1 cellular context compared by ENCODE assay signal in the genomic region with DNA sequence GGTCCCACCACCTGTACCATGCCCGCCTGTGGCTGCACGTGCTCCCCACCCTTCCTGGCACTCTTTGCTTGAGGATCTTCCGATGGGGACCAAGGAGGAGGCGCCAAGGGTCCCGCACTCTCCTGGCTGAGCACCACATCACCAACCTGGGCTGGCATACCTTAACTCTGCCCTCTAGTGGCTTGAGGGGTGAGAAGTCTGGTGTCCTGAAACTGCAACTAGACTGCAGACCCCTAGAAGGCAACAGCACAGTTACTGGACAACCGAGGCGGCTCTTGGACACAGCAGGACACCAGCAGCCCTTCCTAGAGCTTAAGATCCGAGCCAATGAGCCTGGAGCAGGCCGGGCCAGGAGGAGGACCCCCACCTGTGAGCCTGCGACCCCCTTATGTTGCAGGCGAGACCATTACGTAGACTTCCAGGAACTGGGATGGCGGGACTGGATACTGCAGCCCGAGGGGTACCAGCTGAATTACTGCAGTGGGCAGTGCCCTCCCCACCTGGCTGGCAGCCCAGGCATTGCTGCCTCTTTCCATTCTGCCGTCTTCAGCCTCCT.
TF ChIP-seq lines count a peak whose summit lies in the region.

No MANE protein-coding gene starts in this region.

TF ChIP-seq in HepG2, 621 proteins besides CTCF, POLR2A, EP300 and RAD21 (continued from another document and continues in another):
- TF ChIP-seq FOXP4 (CRISPR knock-in tag; IDR thresholded peaks at IDR 0.05) (0 out of 2 replicates have a peak, but pooled peaks have one; percentile 20), FOXP1 (IDR thresholded peaks at IDR 0.05) (no peak), FOXP1 (CRISPR knock-in tag; IDR thresholded peaks at IDR 0.05) (no peak), NBN (conservative IDR thresholded peaks at IDR 0.05) (no peak), ZNF3 (CRISPR knock-in tag; IDR thresholded peaks at IDR 0.05) (no peak), ZNF878 (CRISPR knock-in tag; IDR thresholded peaks at IDR 0.05) (no peak), GABPB1 (CRISPR knock-in tag; IDR thresholded peaks at IDR 0.05) (no peak), HMGXB3 (CRISPR knock-in tag; IDR thresholded peaks at IDR 0.05; ENCODE audit: borderline replicate concordance) (no peak), CREB1 (IDR thresholded peaks at IDR 0.05) (no peak), CREB1 (CRISPR knock-in tag; IDR thresholded peaks at IDR 0.05) (no peak), HDAC6 (IDR thresholded peaks at IDR 0.05; ENCODE audit: low read depth, low read length) (no peak), MXD4 (CRISPR knock-in tag; IDR thresholded peaks at IDR 0.05) (0 out of 2 replicates have a peak, but pooled peaks have one; percentile 57), ZBTB49 (CRISPR knock-in tag; IDR thresholded peaks at IDR 0.05; ENCODE audit: borderline replicate concordance) (no peak), NFE2L1 (CRISPR knock-in tag; IDR thresholded peaks at IDR 0.05; ENCODE audit: borderline replicate concordance) (no peak), BCL6 (CRISPR knock-in tag; IDR thresholded peaks at IDR 0.05) (no peak; the same call in 1 of the 2 replicates), ZNF766 (CRISPR knock-in tag; IDR thresholded peaks at IDR 0.05; ENCODE audit: borderline replicate concordance) (no peak), ZSCAN30 (CRISPR knock-in tag; IDR thresholded peaks at IDR 0.05) (no peak), ZNF207 (IDR thresholded peaks at IDR 0.05; ENCODE audit: borderline replicate concordance) (no peak), SRF (IDR thresholded peaks at IDR 0.05; ENCODE audit: low read depth, low read length) (no peak), ZFP36L1 (CRISPR knock-in tag; IDR thresholded peaks at IDR 0.05) (no peak), MBD4 (IDR thresholded peaks at IDR 0.05; ENCODE audit: borderline replicate concordance, low read length) (no peak), IRX3 (CRISPR knock-in tag; IDR thresholded peaks at IDR 0.05; ENCODE audit: borderline replicate concordance, low read depth) (no peak), YY1 (IDR thresholded peaks at IDR 0.05; ENCODE audit: insufficient read depth, insufficient replicate concordance, low read depth, low read length) (no peak), XRCC5 (optimal IDR thresholded peaks at IDR 0.05; ENCODE audit: low read length) (peak; percentile 85), PTBP1 (IDR thresholded peaks at IDR 0.05; ENCODE audit: low read depth, low read length, poor library complexity, severe bottlenecking) (no peak), ZSCAN12 (CRISPR knock-in tag; IDR thresholded peaks at IDR 0.05) (no peak), ZNF768 (CRISPR knock-in tag; IDR thresholded peaks at IDR 0.05) (no peak), PAX8 (CRISPR knock-in tag; IDR thresholded peaks at IDR 0.05; ENCODE audit: borderline replicate concordance) (no peak), TSC22D2 (CRISPR knock-in tag; IDR thresholded peaks at IDR 0.05; ENCODE audit: borderline replicate concordance) (no peak), ZNF180 (CRISPR knock-in tag; IDR thresholded peaks at IDR 0.05; ENCODE audit: borderline replicate concordance, low read depth) (no peak), CAMTA2 (CRISPR knock-in tag; IDR thresholded peaks at IDR 0.05; ENCODE audit: borderline replicate concordance) (no peak), RARA (CRISPR knock-in tag; IDR thresholded peaks at IDR 0.05) (no peak), NCOA5 (CRISPR knock-in tag; IDR thresholded peaks at IDR 0.05) (no peak), HNRNPLL (IDR thresholded peaks at IDR 0.05; ENCODE audit: low read depth, low read length, poor library complexity, severe bottlenecking) (no peak)
- TF ChIP-seq, protein P1, sequence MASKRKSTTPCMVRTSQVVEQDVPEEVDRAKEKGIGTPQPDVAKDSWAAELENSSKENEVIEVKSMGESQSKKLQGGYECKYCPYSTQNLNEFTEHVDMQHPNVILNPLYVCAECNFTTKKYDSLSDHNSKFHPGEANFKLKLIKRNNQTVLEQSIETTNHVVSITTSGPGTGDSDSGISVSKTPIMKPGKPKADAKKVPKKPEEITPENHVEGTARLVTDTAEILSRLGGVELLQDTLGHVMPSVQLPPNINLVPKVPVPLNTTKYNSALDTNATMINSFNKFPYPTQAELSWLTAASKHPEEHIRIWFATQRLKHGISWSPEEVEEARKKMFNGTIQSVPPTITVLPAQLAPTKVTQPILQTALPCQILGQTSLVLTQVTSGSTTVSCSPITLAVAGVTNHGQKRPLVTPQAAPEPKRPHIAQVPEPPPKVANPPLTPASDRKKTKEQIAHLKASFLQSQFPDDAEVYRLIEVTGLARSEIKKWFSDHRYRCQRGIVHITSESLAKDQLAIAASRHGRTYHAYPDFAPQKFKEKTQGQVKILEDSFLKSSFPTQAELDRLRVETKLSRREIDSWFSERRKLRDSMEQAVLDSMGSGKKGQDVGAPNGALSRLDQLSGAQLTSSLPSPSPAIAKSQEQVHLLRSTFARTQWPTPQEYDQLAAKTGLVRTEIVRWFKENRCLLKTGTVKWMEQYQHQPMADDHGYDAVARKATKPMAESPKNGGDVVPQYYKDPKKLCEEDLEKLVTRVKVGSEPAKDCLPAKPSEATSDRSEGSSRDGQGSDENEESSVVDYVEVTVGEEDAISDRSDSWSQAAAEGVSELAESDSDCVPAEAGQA (IDR thresholded peaks at IDR 0.05; ENCODE audit: low read depth) = no peak
- TF ChIP-seq, protein P1 (CRISPR knock-in tag; IDR thresholded peaks at IDR 0.05; ENCODE audit: borderline replicate concordance) = no peak
- TF ChIP-seq, protein P2, sequence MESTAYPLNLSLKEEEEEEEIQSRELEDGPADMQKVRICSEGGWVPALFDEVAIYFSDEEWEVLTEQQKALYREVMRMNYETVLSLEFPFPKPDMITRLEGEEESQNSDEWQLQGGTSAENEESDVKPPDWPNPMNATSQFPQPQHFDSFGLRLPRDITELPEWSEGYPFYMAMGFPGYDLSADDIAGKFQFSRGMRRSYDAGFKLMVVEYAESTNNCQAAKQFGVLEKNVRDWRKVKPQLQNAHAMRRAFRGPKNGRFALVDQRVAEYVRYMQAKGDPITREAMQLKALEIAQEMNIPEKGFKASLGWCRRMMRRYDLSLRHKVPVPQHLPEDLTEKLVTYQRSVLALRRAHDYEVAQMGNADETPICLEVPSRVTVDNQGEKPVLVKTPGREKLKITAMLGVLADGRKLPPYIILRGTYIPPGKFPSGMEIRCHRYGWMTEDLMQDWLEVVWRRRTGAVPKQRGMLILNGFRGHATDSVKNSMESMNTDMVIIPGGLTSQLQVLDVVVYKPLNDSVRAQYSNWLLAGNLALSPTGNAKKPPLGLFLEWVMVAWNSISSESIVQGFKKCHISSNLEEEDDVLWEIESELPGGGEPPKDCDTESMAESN (CRISPR knock-in tag; conservative IDR thresholded peaks at IDR 0.05) = no peak
- TF ChIP-seq, protein P3, sequence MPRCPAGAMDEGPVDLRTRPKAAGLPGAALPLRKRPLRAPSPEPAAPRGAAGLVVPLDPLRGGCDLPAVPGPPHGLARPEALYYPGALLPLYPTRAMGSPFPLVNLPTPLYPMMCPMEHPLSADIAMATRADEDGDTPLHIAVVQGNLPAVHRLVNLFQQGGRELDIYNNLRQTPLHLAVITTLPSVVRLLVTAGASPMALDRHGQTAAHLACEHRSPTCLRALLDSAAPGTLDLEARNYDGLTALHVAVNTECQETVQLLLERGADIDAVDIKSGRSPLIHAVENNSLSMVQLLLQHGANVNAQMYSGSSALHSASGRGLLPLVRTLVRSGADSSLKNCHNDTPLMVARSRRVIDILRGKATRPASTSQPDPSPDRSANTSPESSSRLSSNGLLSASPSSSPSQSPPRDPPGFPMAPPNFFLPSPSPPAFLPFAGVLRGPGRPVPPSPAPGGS (CRISPR knock-in tag; IDR thresholded peaks at IDR 0.05) = 0 out of 2 replicates have a peak, but pooled peaks have one; percentile 36
- TF ChIP-seq, protein P4, sequence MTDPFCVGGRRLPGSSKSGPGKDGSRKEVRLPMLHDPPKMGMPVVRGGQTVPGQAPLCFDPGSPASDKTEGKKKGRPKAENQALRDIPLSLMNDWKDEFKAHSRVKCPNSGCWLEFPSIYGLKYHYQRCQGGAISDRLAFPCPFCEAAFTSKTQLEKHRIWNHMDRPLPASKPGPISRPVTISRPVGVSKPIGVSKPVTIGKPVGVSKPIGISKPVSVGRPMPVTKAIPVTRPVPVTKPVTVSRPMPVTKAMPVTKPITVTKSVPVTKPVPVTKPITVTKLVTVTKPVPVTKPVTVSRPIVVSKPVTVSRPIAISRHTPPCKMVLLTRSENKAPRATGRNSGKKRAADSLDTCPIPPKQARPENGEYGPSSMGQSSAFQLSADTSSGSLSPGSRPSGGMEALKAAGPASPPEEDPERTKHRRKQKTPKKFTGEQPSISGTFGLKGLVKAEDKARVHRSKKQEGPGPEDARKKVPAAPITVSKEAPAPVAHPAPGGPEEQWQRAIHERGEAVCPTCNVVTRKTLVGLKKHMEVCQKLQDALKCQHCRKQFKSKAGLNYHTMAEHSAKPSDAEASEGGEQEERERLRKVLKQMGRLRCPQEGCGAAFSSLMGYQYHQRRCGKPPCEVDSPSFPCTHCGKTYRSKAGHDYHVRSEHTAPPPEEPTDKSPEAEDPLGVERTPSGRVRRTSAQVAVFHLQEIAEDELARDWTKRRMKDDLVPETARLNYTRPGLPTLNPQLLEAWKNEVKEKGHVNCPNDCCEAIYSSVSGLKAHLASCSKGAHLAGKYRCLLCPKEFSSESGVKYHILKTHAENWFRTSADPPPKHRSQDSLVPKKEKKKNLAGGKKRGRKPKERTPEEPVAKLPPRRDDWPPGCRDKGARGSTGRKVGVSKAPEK (CRISPR knock-in tag; IDR thresholded peaks at IDR 0.05; ENCODE audit: borderline replicate concordance) = no peak
